In genomic region chr2:128464456-128464855, GRCh38 we compare ENCODE assay signal across 15 cellular contexts.
A peak's percentile ranks its signal among the peaks of the same experiment; 100 is the strongest.
DNase-seq lines count a peak whose midpoint lies in the region; ATAC-seq and TF ChIP-seq lines count a peak whose summit lies in the region.
"Had no signal": no experiment of that assay in that cellular context is flagged by ENCODE, and none has a peak within 500 bp of the region (broad histone marks: within the 10 kb centered on the region; RNA-seq: fewer than 3 reads in every experiment).

No MANE protein-coding gene starts in this region.

- H3K4me1 ChIP-seq in H9 (ENCODE audit: insufficient read depth, low read length): no peaks in the 10 kb centered on the region
- H3K4me1 ChIP-seq in esophagus muscularis mucosa: peaks cover 3 to 14% (median 8%) of the 10 kb centered on the region in 4 donors

- no peak overlapping the region for H2BK15ac ChIP-seq in H9 (ENCODE audit: low read depth, low read length)

- H3K9me3 ChIP-seq in H9 (ENCODE audit: control insufficient read depth, low read depth, low read length): peaks cover 1% of the 10 kb centered on the region
- peaks cover 0 to 33% (median 14%) of the 10 kb centered on the region in 4 donors for H3K9me3 ChIP-seq in esophagus muscularis mucosa

- H3K56ac ChIP-seq in H9 (ENCODE audit: insufficient read length, low read depth, low read length): no peak overlapping the region

- no peak overlapping the region for H3K4me3 Mint-ChIP-seq in activated CD8-positive, alpha-beta memory T cell treated with anti-CD3 and anti-CD28 coated beads, Interleukin-2, amount 10 ng/mL, durations not matched to agents 7 days and 5 days
- H3K4me3 Mint-ChIP-seq in H9 (no peak overlapping the region), osteocyte (ENCODE audit: unreplicated experiment) (no peak overlapping the region)
- H3K4me3 Mint-ChIP-seq in activated T-helper 17 cell treated with anti-CD3 and anti-CD28 coated beads, Interleukin-2, amount 50 U/mL, for 72 hours: no peak overlapping the region
- H3K4me3 Mint-ChIP-seq: CD4-positive, CD25-positive, alpha-beta regulatory T cell had no signal

- no peak overlapping the region for H2BK120ac ChIP-seq in H9 (ENCODE audit: low read depth, low read length, poor library complexity, severe bottlenecking)

- H3K4ac ChIP-seq in H9 (ENCODE audit: low read depth, low read length): no peak overlapping the region

- ATAC-seq in activated CD8-positive, alpha-beta memory T cell treated with anti-CD3 and anti-CD28 coated beads, Interleukin-2, amount 10 ng/mL, durations not matched to agents 7 days and 5 days: no peak
- no peak for ATAC-seq in activated T-helper 17 cell treated with anti-CD3 and anti-CD28 coated beads, Interleukin-2, amount 50 U/mL, for 72 hours (replicated peaks)
- no peak for ATAC-seq in GM19467 (IDR thresholded peaks at IDR 0.05; ENCODE audit: unreplicated experiment)

- H3K4me1 Mint-ChIP-seq in activated CD8-positive, alpha-beta memory T cell treated with anti-CD3 and anti-CD28 coated beads, Interleukin-2, amount 10 ng/mL, durations not matched to agents 7 days and 5 days: no peaks in the 10 kb centered on the region
- H3K4me1 Mint-ChIP-seq in H9 (peaks cover 4% of the 10 kb centered on the region in 2 experiments; a peak in 2 of 4 replicates), osteocyte (ENCODE audit: unreplicated experiment) (peaks cover 5% of the 10 kb centered on the region)
- no peaks in the 10 kb centered on the region for H3K4me1 Mint-ChIP-seq in activated T-helper 17 cell treated with anti-CD3 and anti-CD28 coated beads, Interleukin-2, amount 50 U/mL, for 72 hours
- H3K4me1 Mint-ChIP-seq: CD4-positive, CD25-positive, alpha-beta regulatory T cell had no signal

- H3K79me2 ChIP-seq in H9 (ENCODE audit: insufficient read depth, low read length): no peaks in the 10 kb centered on the region

- no peak overlapping the region for H3K27ac Mint-ChIP-seq in activated CD8-positive, alpha-beta memory T cell treated with anti-CD3 and anti-CD28 coated beads, Interleukin-2, amount 10 ng/mL, durations not matched to agents 7 days and 5 days
- H3K27ac Mint-ChIP-seq in H9 (no peak overlapping the region), osteocyte (ENCODE audit: unreplicated experiment) (no peak overlapping the region)
- no peak overlapping the region for H3K27ac Mint-ChIP-seq in activated T-helper 17 cell treated with anti-CD3 and anti-CD28 coated beads, Interleukin-2, amount 50 U/mL, for 72 hours
- H3K27ac Mint-ChIP-seq: CD4-positive, CD25-positive, alpha-beta regulatory T cell had no signal

- no peak overlapping the region for H4K8ac ChIP-seq in H9 (replicated peaks; ENCODE audit: insufficient read length, low read depth, low read length)

- CTCF ChIA-PET in activated CD8-positive, alpha-beta memory T cell treated with anti-CD3 and anti-CD28 coated beads, Interleukin-2, amount 10 ng/mL, durations not matched to agents 7 days and 5 days (lab: Charles Lee): no interaction called here

- no peak overlapping the region for H2BK5ac ChIP-seq in H9 (ENCODE audit: insufficient read length, low read length)

- H3K4me3 ChIP-seq in esophagus muscularis mucosa: no peak overlapping the region
- H3K4me3 ChIP-seq: BLaER1, GM23248 had no signal

- H4K5ac ChIP-seq in H9 (ENCODE audit: insufficient read length, low read depth, low read length): no peak overlapping the region

- no peaks in the 10 kb centered on the region for H3K79me1 ChIP-seq in H9 (ENCODE audit: insufficient read depth, low read depth, low read length, poor library complexity, severe bottlenecking)

- no peaks in the 10 kb centered on the region for H3K36me3 Mint-ChIP-seq in activated CD8-positive, alpha-beta memory T cell treated with anti-CD3 and anti-CD28 coated beads, Interleukin-2, amount 10 ng/mL, durations not matched to agents 7 days and 5 days
- peaks cover 10 to 22% (median 13%) of the 10 kb centered on the region in 3 experiments; a peak in 6 of 7 replicates for H3K36me3 Mint-ChIP-seq in H9 (ENCODE audit: insufficient read depth in 1 of 3, low read depth in 3 of 3)
- no peaks in the 10 kb centered on the region for H3K36me3 Mint-ChIP-seq in osteocyte (ENCODE audit: unreplicated experiment)
- H3K36me3 Mint-ChIP-seq in activated T-helper 17 cell treated with anti-CD3 and anti-CD28 coated beads, Interleukin-2, amount 50 U/mL, for 72 hours (ENCODE audit: low read depth): no peaks in the 10 kb centered on the region
- H3K36me3 Mint-ChIP-seq: CD4-positive, CD25-positive, alpha-beta regulatory T cell had no signal

- H3K14ac ChIP-seq in H9 (ENCODE audit: insufficient read depth, low read length): no peak overlapping the region

- no peak overlapping the region for H3K9ac ChIP-seq in H9 (ENCODE audit: extremely low read depth, insufficient read length, low read length)
- H3K9ac ChIP-seq: BLaER1, GM23248 had no signal

- no peak overlapping the region for H2BK20ac ChIP-seq in H9 (ENCODE audit: low read depth, low read length, poor library complexity, severe bottlenecking)

- no peak overlapping the region for H4K91ac ChIP-seq in H9 (ENCODE audit: insufficient read length, low read depth, low read length)

- no peaks in the 10 kb centered on the region for H3K27me3 Mint-ChIP-seq in activated CD8-positive, alpha-beta memory T cell treated with anti-CD3 and anti-CD28 coated beads, Interleukin-2, amount 10 ng/mL, durations not matched to agents 7 days and 5 days
- peaks cover 2% of the 10 kb centered on the region; the same call in 1 of the 2 replicates for H3K27me3 Mint-ChIP-seq in H9 (ENCODE audit: low read depth)
- H3K27me3 Mint-ChIP-seq in osteocyte (ENCODE audit: unreplicated experiment): no peaks in the 10 kb centered on the region
- H3K27me3 Mint-ChIP-seq in activated T-helper 17 cell treated with anti-CD3 and anti-CD28 coated beads, Interleukin-2, amount 50 U/mL, for 72 hours: peaks cover 3% of the 10 kb centered on the region

- no peak; the same call in 2 of the 3 replicates for TF ChIP-seq CTCF in H9 (conservative IDR thresholded peaks at IDR 0.05)
- TF ChIP-seq CTCF in esophagus muscularis mucosa (IDR thresholded peaks at IDR 0.05): no peak
- no peak for TF ChIP-seq CTCF in osteocyte (IDR thresholded peaks at IDR 0.05)

- no peak overlapping the region for H3T11ph ChIP-seq in H9 (ENCODE audit: low read length)

- WGBS in H9 (ENCODE audit: extremely low coverage, insufficient read length, low lambda C conversion rate): no CpG with 5 or more reads among the region's 1 CpG
- WGBS in esophagus muscularis mucosa: 100% methylated on average over 1 of the region's 1 CpG

- no peak overlapping the region for H2AFZ ChIP-seq in H9 (ENCODE audit: low read length)
- H2AFZ ChIP-seq: GM23248 had no signal

- TF ChIP-seq POLR2A in esophagus muscularis mucosa (IDR thresholded peaks at IDR 0.05; ENCODE audit: low read depth): no peak

- H3K23me2 ChIP-seq in H9 (ENCODE audit: insufficient read length, low read depth, low read length, poor library complexity, severe bottlenecking): no peaks in the 10 kb centered on the region

- no peaks in the 10 kb centered on the region for H3K27me3 ChIP-seq in H9 (ENCODE audit: insufficient read depth, low read length)
- H3K27me3 ChIP-seq in esophagus muscularis mucosa: no peaks in the 10 kb centered on the region
- H3K27me3 ChIP-seq: BLaER1 had no signal

- H3K18ac ChIP-seq in H9 (ENCODE audit: insufficient read length, low read depth, low read length): no peak overlapping the region

- H2BK12ac ChIP-seq in H9 (ENCODE audit: insufficient read length, low read depth, low read length): no peak overlapping the region

- no peak overlapping the region for H3K23ac ChIP-seq in H9 (ENCODE audit: insufficient read length, low read depth, low read length)

- H3K4me2 ChIP-seq in H9 (ENCODE audit: insufficient read depth, insufficient read length, low read length): no peak overlapping the region
- H3K4me2 ChIP-seq: BLaER1 had no signal

- H4K20me1 ChIP-seq in H9 (ENCODE audit: control insufficient read depth, insufficient read depth, insufficient read length): no peaks in the 10 kb centered on the region
- H4K20me1 ChIP-seq: BLaER1 had no signal

- H3K36me3 ChIP-seq in esophagus muscularis mucosa: no peaks in the 10 kb centered on the region

- no peak overlapping the region for H2AK5ac ChIP-seq in H9 (ENCODE audit: insufficient read length, low read length)

- H3K9me3 Mint-ChIP-seq in activated CD8-positive, alpha-beta memory T cell treated with anti-CD3 and anti-CD28 coated beads, Interleukin-2, amount 10 ng/mL, durations not matched to agents 7 days and 5 days (ENCODE audit: low read depth): peaks cover 11% of the 10 kb centered on the region
- H3K9me3 Mint-ChIP-seq in H9 (peaks cover 23 to 28% of the 10 kb centered on the region in 2 experiments), osteocyte (ENCODE audit: unreplicated experiment) (peaks cover 13% of the 10 kb centered on the region)
- peaks cover 13% of the 10 kb centered on the region for H3K9me3 Mint-ChIP-seq in activated T-helper 17 cell treated with anti-CD3 and anti-CD28 coated beads, Interleukin-2, amount 50 U/mL, for 72 hours

- intact Hi-C loops in esophagus muscularis mucosa (cut with DNase I): loop anchor here (10.0 kb wide), 1 partner anchor 140 kb away; no protein-coding TSS in a partner anchor

- DNase-seq in activated CD8-positive, alpha-beta memory T cell treated with anti-CD3 and anti-CD28 coated beads, Interleukin-2, amount 50 U/mL, for 48 hours: peak; percentile 18
- DNase-seq in activated CD8-positive, alpha-beta memory T cell treated with anti-CD3 and anti-CD28 coated beads, Interleukin-2, amount 10 ng/mL, durations not matched to agents 7 days and 5 days: no peak
- DNase-seq in H9 (peak; percentile 15), esophagus muscularis mucosa (ENCODE audit: extremely low spot score) (peak; percentile 29), osteocyte (ENCODE audit: extremely low spot score, unreplicated experiment) (peak; percentile 38), GM19238 (ENCODE audit: insufficient read length, low spot score) (no peak)
- DNase-seq: 8988T; AML-193; CD4-positive, CD25-positive, alpha-beta regulatory T cell; DMS53; GF-D8; GM23248 had no signal

- no peak for TF ChIP-seq EP300 in esophagus muscularis mucosa (IDR thresholded peaks at IDR 0.05)

- H3K27ac ChIP-seq in H9 (ENCODE audit: insufficient read length, low read depth, low read length) (no peak overlapping the region), esophagus muscularis mucosa (replicated peaks in 1 of 4) (no peak overlapping the region)
- H3K27ac ChIP-seq: BLaER1, GM23248 had no signal

Comparison
In these comparisons a context has a peak if more than half of its experiments do, and no peak if none do; other contexts are left out.
1. DNase-seq: peak in activated CD8-positive, alpha-beta memory T cell treated with anti-CD3 and anti-CD28 coated beads, Interleukin-2, amount 50 U/mL, for 48 hours (single experiment), H9 (single experiment), esophagus muscularis mucosa (single experiment) and osteocyte (single experiment); none in activated CD8-positive, alpha-beta memory T cell treated with anti-CD3 and anti-CD28 coated beads, Interleukin-2, amount 10 ng/mL, durations not matched to agents 7 days and 5 days (single experiment) and GM19238 (single experiment).